Comparison of ENCODE assay signal across 13 cellular contexts in genomic region chr10:34537629-34538231, GRCh38.
A peak's percentile ranks its signal among the peaks of the same experiment; 100 is the strongest.
DNase-seq lines count a peak whose midpoint lies in the region; ATAC-seq, FAIRE-seq and TF ChIP-seq lines count a peak whose summit lies in the region.
"Had no signal": no experiment of that assay in that cellular context is flagged by ENCODE, and none has a peak within 500 bp of the region (broad histone marks: within the 10 kb centered on the region; RNA-seq: fewer than 3 reads in every experiment).

No MANE protein-coding gene starts in this region.

- no peak overlapping the region for H3K4me3 Mint-ChIP-seq in CD14-positive monocyte
- H3K4me3 Mint-ChIP-seq in activated T-cell treated with anti-CD3 and anti-CD28 coated beads, Interleukin-2, amount 50 U/mL, for 24 hours: no peak overlapping the region
- H3K4me3 Mint-ChIP-seq: activated CD8-positive, alpha-beta T cell treated with anti-CD3 and anti-CD28 coated beads, Interleukin-2, amount 10 ng/mL, durations not matched to agents 7 days and 5 days had no signal

- TF ChIP-seq POLR2A in HepG2 (IDR thresholded peaks at IDR 0.05; ENCODE audit: insufficient read depth in 1 of 2, low read depth in 2 of 2, low read length in 2 of 2): no peak

- no peaks in the 10 kb centered on the region for H3K27me3 Mint-ChIP-seq in CD14-positive monocyte (ENCODE audit: low read depth in 3 of 3)
- H3K27me3 Mint-ChIP-seq in activated T-cell treated with anti-CD3 and anti-CD28 coated beads, Interleukin-2, amount 50 U/mL, for 24 hours: peaks cover 5% of the 10 kb centered on the region

- no peak for TF ChIP-seq EP300 in HepG2 (IDR thresholded peaks at IDR 0.05; ENCODE audit: low read depth in 2 of 2, low read length in 2 of 2)
- TF ChIP-seq EP300 in HepG2 (CRISPR knock-in tag; IDR thresholded peaks at IDR 0.05; ENCODE audit: borderline replicate concordance): no peak

- H3K9me3 Mint-ChIP-seq in CD14-positive monocyte: peaks cover 0 to 4% (median 0%) of the 10 kb centered on the region in 7 donors
- no peaks in the 10 kb centered on the region for H3K9me3 Mint-ChIP-seq in activated T-cell treated with anti-CD3 and anti-CD28 coated beads, Interleukin-2, amount 50 U/mL, for 24 hours

- ATAC-seq in HepG2 (no peak), HG02938 (IDR thresholded peaks at IDR 0.05; ENCODE audit: unreplicated experiment) (peak; percentile 88), RWPE2 (ENCODE audit: low read depth) (no peak)
- ATAC-seq: activated CD8-positive, alpha-beta T cell treated with anti-CD3 and anti-CD28 coated beads, Interleukin-2, amount 10 ng/mL, durations not matched to agents 7 days and 5 days had no signal

- H3K36me3 Mint-ChIP-seq in CD14-positive monocyte: no peaks in the 10 kb centered on the region
- H3K36me3 Mint-ChIP-seq in activated T-cell treated with anti-CD3 and anti-CD28 coated beads, Interleukin-2, amount 50 U/mL, for 24 hours (ENCODE audit: low read depth): no peaks in the 10 kb centered on the region

- H3K9ac ChIP-seq in liver (ENCODE audit: low read depth in 1 of 2, low read length in 2 of 2) (peak overlapping the region; percentile 42 to 48), HepG2 (ENCODE audit: insufficient read depth, low read depth, low read length) (no peak overlapping the region), colonic mucosa (ENCODE audit: low read depth in 2 of 2, low read length in 2 of 2) (no peak overlapping the region)

- no peak overlapping the region for H3K4me2 ChIP-seq in HepG2 (ENCODE audit: low read depth, low read length)

- intact Hi-C loops in HepG2 (cut with micrococcal nuclease; ENCODE audit: unreplicated experiment) (no loop called here), CD14-positive monocyte (cut with micrococcal nuclease) (no loop called here), colonic mucosa (cut with DNase I) (no loop called here)

- TF ChIP-seq CTCF in liver (IDR thresholded peaks at IDR 0.05; ENCODE audit: low read depth, low read length, missing input control) (no peak), HepG2 (CRISPR knock-in tag; IDR thresholded peaks at IDR 0.05) (no peak), RWPE2 (IDR thresholded peaks at IDR 0.05; ENCODE audit: poor library complexity, severe bottlenecking) (no peak), CD14-positive monocyte (IDR thresholded peaks at IDR 0.05) (no peak), colonic mucosa (IDR thresholded peaks at IDR 0.05) (no peak)

- BruUV-seq in HepG2 (replicated peaks; lab: Mats Ljungman, UMichigan): no TSS peak

- peaks cover 8% of the 10 kb centered on the region; the same call in 1 of the 2 replicates for H4K20me1 ChIP-seq in HepG2 (ENCODE audit: insufficient read depth, low read length)

- in situ Hi-C loops in HepG2 (cut with HindIII; ENCODE audit: extremely low pct_ligation_motif_present, low pct_unique_long_range_greater_than_20kb): no loop called here

- H3K27ac ChIP-seq in liver (ENCODE audit: low read depth in 1 of 2, low read length in 2 of 2) (peak overlapping the region; percentile 63 to 92), HepG2 (ENCODE audit: extremely low read length, insufficient read depth, low read length) (no peak overlapping the region), RWPE2 (ENCODE audit: poor library complexity, severe bottlenecking) (peak overlapping the region; percentile 16), colonic mucosa (no peak overlapping the region)
- H3K27ac ChIP-seq in effector memory CD4-positive, alpha-beta T cell (ENCODE audit: insufficient read depth, low read length, poor library complexity, severe bottlenecking): no peak overlapping the region
- H3K27ac ChIP-seq: HL-60, vagina had no signal

- POLR2A ChIA-PET in HepG2 (lab: Yijun Ruan, JAX): no interaction called here

- H3K9me3 ChIP-seq in liver (ENCODE audit: control insufficient read depth in 4 of 4, low read length in 3 of 4) (no peaks in the 10 kb centered on the region), HepG2 (ENCODE audit: low read length) (no peaks in the 10 kb centered on the region), RWPE2 (ENCODE audit: severe bottlenecking) (no peaks in the 10 kb centered on the region), colonic mucosa (no peaks in the 10 kb centered on the region)
- H3K9me3 ChIP-seq in effector memory CD4-positive, alpha-beta T cell (ENCODE audit: control insufficient read depth, low read length): no peaks in the 10 kb centered on the region
- H3K9me3 ChIP-seq: vagina had no signal

- no peak for TF ChIP-seq RAD21 in liver (IDR thresholded peaks at IDR 0.05)
- TF ChIP-seq RAD21 in HepG2 (CRISPR knock-in tag; IDR thresholded peaks at IDR 0.05): no peak

- H3K4me3 ChIP-seq in liver (ENCODE audit: low read depth in 1 of 3, low read length in 3 of 3) (peak overlapping the region in 1 of 3 donors; percentile 15), HepG2 (replicated peaks in 1 of 3; ENCODE audit: insufficient read depth in 1 of 3, low read depth in 2 of 3, low read length in 3 of 3) (no peak overlapping the region), RWPE2 (ENCODE audit: severe bottlenecking) (no peak overlapping the region), colonic mucosa (no peak overlapping the region)
- H3K4me3 ChIP-seq in effector memory CD4-positive, alpha-beta T cell (ENCODE audit: insufficient read depth, low read depth, low read length, poor library complexity, severe bottlenecking): no peak overlapping the region
- H3K4me3 ChIP-seq: skin epidermis, vagina had no signal

- no peak for FAIRE-seq in HepG2 (lab: Jason Lieb, UNC)
- FAIRE-seq: islet of Langerhans had no signal

- peaks cover 14% of the 10 kb centered on the region for H3K79me2 ChIP-seq in HepG2 (ENCODE audit: insufficient read depth, low read length)

- no peaks in the 10 kb centered on the region for H3K27me3 ChIP-seq in liver (ENCODE audit: control insufficient read depth in 4 of 4, insufficient read depth in 4 of 4, low read length in 3 of 4)
- H3K27me3 ChIP-seq in HepG2 (ENCODE audit: control insufficient read depth in 1 of 2, insufficient read depth in 2 of 2, low read length in 2 of 2): no peaks in the 10 kb centered on the region
- no peaks in the 10 kb centered on the region for H3K27me3 ChIP-seq in RWPE2 (ENCODE audit: insufficient read depth, poor library complexity, severe bottlenecking)
- H3K27me3 ChIP-seq in effector memory CD4-positive, alpha-beta T cell (replicated peaks; ENCODE audit: control insufficient read depth, insufficient read depth, low read length, poor library complexity, severe bottlenecking): no peaks in the 10 kb centered on the region
- no peaks in the 10 kb centered on the region for H3K27me3 ChIP-seq in colonic mucosa
- H3K27me3 ChIP-seq: vagina had no signal

- H2AFZ ChIP-seq in HepG2 (ENCODE audit: low read length): no peak overlapping the region

- no peak overlapping the region for H3K27ac Mint-ChIP-seq in CD14-positive monocyte
- no peak overlapping the region for H3K27ac Mint-ChIP-seq in activated T-cell treated with anti-CD3 and anti-CD28 coated beads, Interleukin-2, amount 50 U/mL, for 24 hours
- H3K27ac Mint-ChIP-seq: activated CD8-positive, alpha-beta T cell treated with anti-CD3 and anti-CD28 coated beads, Interleukin-2, amount 10 ng/mL, durations not matched to agents 7 days and 5 days had no signal

- H3K4me1 Mint-ChIP-seq in CD14-positive monocyte: no peaks in the 10 kb centered on the region
- no peaks in the 10 kb centered on the region for H3K4me1 Mint-ChIP-seq in activated T-cell treated with anti-CD3 and anti-CD28 coated beads, Interleukin-2, amount 50 U/mL, for 24 hours (ENCODE audit: low read depth)

- DNase-seq in HepG2 (ENCODE audit: low spot score) (no peak), RWPE2 (ENCODE audit: low spot score) (no peak), CD14-positive monocyte (ENCODE audit: low spot score) (no peak), colonic mucosa (no peak)
- DNase-seq in effector memory CD4-positive, alpha-beta T cell: no peak
- no peak for DNase-seq in activated T-cell treated with anti-CD3 and anti-CD28 coated beads, Interleukin-2, amount 50 U/mL, for 24 hours
- DNase-seq: activated CD8-positive, alpha-beta T cell treated with anti-CD3 and anti-CD28 coated beads, Interleukin-2, amount 10 ng/mL, durations not matched to agents 7 days and 5 days had no signal

- 46% methylated on average over 6 of the region's 6 CpGs for WGBS in liver
- WGBS in HepG2 (ENCODE audit: low lambda C conversion rate): 95% methylated on average over 6 of the region's 6 CpGs

- peaks cover 0 to 35% (median 26%) of the 10 kb centered on the region in 4 donors for H3K4me1 ChIP-seq in liver (ENCODE audit: control insufficient read depth in 4 of 4, insufficient read depth in 4 of 4, low read length in 3 of 4)
- peaks cover 26% of the 10 kb centered on the region for H3K4me1 ChIP-seq in HepG2 (ENCODE audit: insufficient read depth, low read length)
- H3K4me1 ChIP-seq in RWPE2 (ENCODE audit: insufficient read depth, poor library complexity, severe bottlenecking): no peaks in the 10 kb centered on the region
- H3K4me1 ChIP-seq in effector memory CD4-positive, alpha-beta T cell (ENCODE audit: control insufficient read depth, insufficient read depth, low read length, poor library complexity, severe bottlenecking): no peaks in the 10 kb centered on the region
- H3K4me1 ChIP-seq in colonic mucosa: no peaks in the 10 kb centered on the region

- H3K36me3 ChIP-seq in liver (ENCODE audit: control insufficient read depth in 4 of 4, insufficient read depth in 3 of 4, low read depth in 1 of 4, low read length in 3 of 4) (no peaks in the 10 kb centered on the region), HepG2 (replicated peaks in 1 of 2; ENCODE audit: control insufficient read depth in 1 of 2, insufficient read depth in 2 of 2, low read length in 2 of 2) (no peaks in the 10 kb centered on the region), RWPE2 (ENCODE audit: low read depth) (no peaks in the 10 kb centered on the region; the same call in 1 of the 2 replicates), colonic mucosa (no peaks in the 10 kb centered on the region)
- no peaks in the 10 kb centered on the region for H3K36me3 ChIP-seq in effector memory CD4-positive, alpha-beta T cell (ENCODE audit: control insufficient read depth, insufficient read depth, low read length)
- H3K36me3 ChIP-seq: vagina had no signal

- CTCF ChIA-PET in HepG2 (lab: Yijun Ruan, JAX; ENCODE audit: low intra/inter-chr PET ratio, low total read pairs): no interaction called here

TF ChIP-seq in liver, 16 proteins besides CTCF, POLR2A, EP300 and RAD21 (continues in another document):
- TF ChIP-seq HNF4G (IDR thresholded peaks at IDR 0.05) (no peak), FOXA1 (IDR thresholded peaks at IDR 0.05) (no peak), TAF1 (conservative IDR thresholded peaks at IDR 0.05) (no peak), MAX (IDR thresholded peaks at IDR 0.05) (no peak)

TF ChIP-seq in HepG2, 621 proteins besides CTCF, POLR2A, EP300 and RAD21 (continues in another document):
- TF ChIP-seq ZNF740 (CRISPR knock-in tag; IDR thresholded peaks at IDR 0.05) (no peak), ZNF589 (CRISPR knock-in tag; conservative IDR thresholded peaks at IDR 0.05) (no peak), ZNF34 (CRISPR knock-in tag; IDR thresholded peaks at IDR 0.05; ENCODE audit: borderline replicate concordance) (no peak), ATM (IDR thresholded peaks at IDR 0.05; ENCODE audit: borderline replicate concordance) (no peak)

Comparison
In these comparisons a context has a peak if more than half of its experiments do, and no peak if none do; other contexts are left out.
1. H3K27ac ChIP-seq: peak in liver (2 of 2) and RWPE2 (single experiment); none in HepG2 (single experiment), effector memory CD4-positive, alpha-beta T cell (single experiment) and colonic mucosa (single experiment).
2. H3K9ac ChIP-seq: peak in liver (2 of 2); none in HepG2 (single experiment) and colonic mucosa (0 of 2).